Comparison of ENCODE assay signal across 8 cellular contexts in genomic region chr6:107116328-107116892, GRCh38. TPM values are rescaled to one million over a fixed set of nuclear protein-coding genes. Genes with fewer than 3 reads are reported as not detected.
A peak's percentile ranks its signal among the peaks of the same experiment; 100 is the strongest.
DNase-seq lines count a peak whose midpoint lies in the region; ATAC-seq and TF ChIP-seq lines count a peak whose summit lies in the region.

No MANE protein-coding gene starts in this region.

- H3K27ac ChIP-seq in CD4-positive, CD25-positive, alpha-beta regulatory T cell (ENCODE audit: insufficient read depth, low read length, poor library complexity, severe bottlenecking): no peak overlapping the region
- H3K27ac ChIP-seq in HEK293 (ENCODE audit: extremely low read depth, low read depth, low read length): peak overlapping the region; percentile 98

- CTCF ChIA-PET in HEK293 (lab: Yijun Ruan, JAX): interaction anchor here (0.5 to 1.5 kb wide), 8 partner anchors 8 to 746 kb away, joined by 3 to 5 read pairs (median 3); no protein-coding TSS in a partner anchor

- H3K4me1 ChIP-seq in CD4-positive, CD25-positive, alpha-beta regulatory T cell (ENCODE audit: control insufficient read depth, insufficient read depth, low read length, poor library complexity, severe bottlenecking): peaks cover 19% of the 10 kb centered on the region
- peaks cover 4% of the 10 kb centered on the region; the same call in 1 of the 2 replicates for H3K4me1 ChIP-seq in HEK293 (ENCODE audit: control insufficient read depth, insufficient read depth, low read length)

- H3K4me3 ChIP-seq in CD4-positive, CD25-positive, alpha-beta regulatory T cell (ENCODE audit: low read depth, low read length): peak overlapping the region; percentile 76
- H3K4me3 ChIP-seq in HEK293 (ENCODE audit: low read depth, low read length) (0 out of 2 replicates have a peak overlapping the region, but pooled peaks have one; percentile 74), skeletal muscle cell (ENCODE audit: low read depth, low read length) (peak overlapping the region; percentile 77)

- POLR2A ChIA-PET in HEK293 (lab: Yijun Ruan, JAX): interaction anchor here (0.7 to 1.9 kb wide), 5 partner anchors 10 to 343 kb away, joined by 3 to 10 read pairs (median 5); partner anchors contain the start of gene PDSS2

- peaks cover 22% of the 10 kb centered on the region for H3K27me3 Mint-ChIP-seq in CD4-positive, CD25-positive, alpha-beta regulatory T cell
- peaks cover 6% of the 10 kb centered on the region for H3K27me3 Mint-ChIP-seq in activated naive CD4-positive, alpha-beta T cell treated with anti-CD3 and anti-CD28 coated beads, Interleukin-2, amount 50 U/mL, for 24 hours

- H3K4me1 Mint-ChIP-seq in CD4-positive, CD25-positive, alpha-beta regulatory T cell: peaks cover 3 to 15% (median 8%) of the 10 kb centered on the region in 4 donors
- H3K4me1 Mint-ChIP-seq in activated naive CD4-positive, alpha-beta T cell treated with anti-CD3 and anti-CD28 coated beads, Interleukin-2, amount 50 U/mL, for 24 hours: peaks cover 20% of the 10 kb centered on the region

- peak in 2 of 3 donors; percentile 25 to 58 for DNase-seq in CD4-positive, CD25-positive, alpha-beta regulatory T cell
- DNase-seq in NCI-H748 treated with DMSO at 0.1 percent for 48 hours (lab: John Stamatoyannopoulos, UW) (peak; percentile 83), iPS DF 19.7 (ENCODE audit: low read depth, low spot score) (peak; percentile 96), skeletal muscle cell (ENCODE audit: low read depth) (no peak)

- TF ChIP-seq CTCF in HEK293 (tag by site-specific recombination; IDR thresholded peaks at IDR 0.05): no peak

- no peaks in the 10 kb centered on the region for H3K9me3 ChIP-seq in CD4-positive, CD25-positive, alpha-beta regulatory T cell (ENCODE audit: control insufficient read depth in 2 of 2, low read length in 2 of 2)
- H3K9me3 ChIP-seq in HEK293 (ENCODE audit: control insufficient read depth, insufficient read depth, low read depth, low read length): no peaks in the 10 kb centered on the region

- H3K9me3 Mint-ChIP-seq in CD4-positive, CD25-positive, alpha-beta regulatory T cell: no peaks in the 10 kb centered on the region
- no peaks in the 10 kb centered on the region for H3K9me3 Mint-ChIP-seq in activated naive CD4-positive, alpha-beta T cell treated with anti-CD3 and anti-CD28 coated beads, Interleukin-2, amount 50 U/mL, for 24 hours

- no peaks in the 10 kb centered on the region for H3K36me3 ChIP-seq in CD4-positive, CD25-positive, alpha-beta regulatory T cell (ENCODE audit: control insufficient read depth, insufficient read depth, low read length)
- H3K36me3 ChIP-seq in HEK293 (ENCODE audit: control insufficient read depth in 2 of 2, insufficient read depth in 1 of 2, low read length in 2 of 2): no peaks in the 10 kb centered on the region; a peak in 1 of 3 replicates

- H3K4me3 Mint-ChIP-seq in CD4-positive, CD25-positive, alpha-beta regulatory T cell: peak overlapping the region; percentile 86 to 95 (median 88)
- H3K4me3 Mint-ChIP-seq in activated naive CD4-positive, alpha-beta T cell treated with anti-CD3 and anti-CD28 coated beads, Interleukin-2, amount 50 U/mL, for 24 hours: peak overlapping the region; percentile 87

- peak overlapping the region in 2 of 3 donors; percentile 20 to 94 for H3K27ac Mint-ChIP-seq in CD4-positive, CD25-positive, alpha-beta regulatory T cell
- peak overlapping the region; percentile 76 for H3K27ac Mint-ChIP-seq in activated naive CD4-positive, alpha-beta T cell treated with anti-CD3 and anti-CD28 coated beads, Interleukin-2, amount 50 U/mL, for 24 hours

- peak in 1 of 2 donors; percentile 40 for ATAC-seq in CD4-positive, CD25-positive, alpha-beta regulatory T cell (ENCODE audit: low read depth in 2 of 2)
- no peak for ATAC-seq in HG03565 (IDR thresholded peaks at IDR 0.05; ENCODE audit: unreplicated experiment)
- ATAC-seq in GM18858 (IDR thresholded peaks at IDR 0.05; ENCODE audit: unreplicated experiment): no peak

- H3K36me3 Mint-ChIP-seq in CD4-positive, CD25-positive, alpha-beta regulatory T cell: no peaks in the 10 kb centered on the region
- no peaks in the 10 kb centered on the region for H3K36me3 Mint-ChIP-seq in activated naive CD4-positive, alpha-beta T cell treated with anti-CD3 and anti-CD28 coated beads, Interleukin-2, amount 50 U/mL, for 24 hours

- peaks cover 10% of the 10 kb centered on the region for H3K27me3 ChIP-seq in CD4-positive, CD25-positive, alpha-beta regulatory T cell (ENCODE audit: control insufficient read depth, insufficient read depth, low read length)

TF ChIP-seq in HEK293, 187 proteins besides CTCF, POLR2A, EP300 and RAD21 (continues in another document):
- no peak for TF ChIP-seq ZNF560 (tag by site-specific recombination; IDR thresholded peaks at IDR 0.05; ENCODE audit: borderline replicate concordance)
- TF ChIP-seq, protein P1, sequence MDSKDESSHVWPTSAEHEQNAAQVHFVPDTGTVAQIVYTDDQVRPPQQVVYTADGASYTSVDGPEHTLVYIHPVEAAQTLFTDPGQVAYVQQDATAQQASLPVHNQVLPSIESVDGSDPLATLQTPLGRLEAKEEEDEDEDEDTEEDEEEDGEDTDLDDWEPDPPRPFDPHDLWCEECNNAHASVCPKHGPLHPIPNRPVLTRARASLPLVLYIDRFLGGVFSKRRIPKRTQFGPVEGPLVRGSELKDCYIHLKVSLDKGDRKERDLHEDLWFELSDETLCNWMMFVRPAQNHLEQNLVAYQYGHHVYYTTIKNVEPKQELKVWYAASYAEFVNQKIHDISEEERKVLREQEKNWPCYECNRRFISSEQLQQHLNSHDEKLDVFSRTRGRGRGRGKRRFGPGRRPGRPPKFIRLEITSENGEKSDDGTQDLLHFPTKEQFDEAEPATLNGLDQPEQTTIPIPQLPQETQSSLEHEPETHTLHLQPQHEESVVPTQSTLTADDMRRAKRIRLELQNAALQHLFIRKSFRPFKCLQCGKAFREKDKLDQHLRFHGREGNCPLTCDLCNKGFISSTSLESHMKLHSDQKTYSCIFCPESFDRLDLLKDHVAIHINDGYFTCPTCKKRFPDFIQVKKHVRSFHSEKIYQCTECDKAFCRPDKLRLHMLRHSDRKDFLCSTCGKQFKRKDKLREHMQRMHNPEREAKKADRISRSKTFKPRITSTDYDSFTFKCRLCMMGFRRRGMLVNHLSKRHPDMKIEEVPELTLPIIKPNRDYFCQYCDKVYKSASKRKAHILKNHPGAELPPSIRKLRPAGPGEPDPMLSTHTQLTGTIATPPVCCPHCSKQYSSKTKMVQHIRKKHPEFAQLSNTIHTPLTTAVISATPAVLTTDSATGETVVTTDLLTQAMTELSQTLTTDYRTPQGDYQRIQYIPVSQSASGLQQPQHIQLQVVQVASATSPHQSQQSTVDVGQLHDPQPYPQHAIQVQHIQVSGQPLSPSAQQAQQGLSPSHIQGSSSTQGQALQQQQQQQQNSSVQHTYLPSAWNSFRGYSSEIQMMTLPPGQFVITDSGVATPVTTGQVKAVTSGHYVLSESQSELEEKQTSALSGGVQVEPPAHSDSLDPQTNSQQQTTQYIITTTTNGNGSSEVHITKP (tag by site-specific recombination; IDR thresholded peaks at IDR 0.05): peak; percentile 71
- no peak for TF ChIP-seq ZFP41 (tag by site-specific recombination; IDR thresholded peaks at IDR 0.05; ENCODE audit: borderline replicate concordance)
- TF ChIP-seq, protein P2, sequence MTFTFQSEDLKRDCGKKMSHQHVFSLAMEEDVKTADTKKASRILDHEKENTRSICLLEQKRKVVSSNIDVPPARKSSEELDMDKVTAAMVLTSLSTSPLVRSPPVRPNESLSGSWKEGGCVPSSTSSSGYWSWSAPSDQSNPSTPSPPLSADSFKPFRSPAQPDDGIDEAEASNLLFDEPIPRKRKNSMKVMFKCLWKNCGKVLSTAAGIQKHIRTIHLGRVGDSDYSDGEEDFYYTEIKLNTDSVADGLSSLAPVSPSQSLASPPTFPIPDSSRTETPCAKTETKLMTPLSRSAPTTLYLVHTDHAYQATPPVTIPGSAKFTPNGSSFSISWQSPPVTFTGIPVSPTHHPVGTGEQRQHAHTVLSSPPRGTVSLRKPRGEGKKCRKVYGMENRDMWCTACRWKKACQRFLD (tag by site-specific recombination; IDR thresholded peaks at IDR 0.05): no peak
- TF ChIP-seq ZNF112 (tag by site-specific recombination; IDR thresholded peaks at IDR 0.05): no peak
- TF ChIP-seq KLF10 (tag by site-specific recombination; IDR thresholded peaks at IDR 0.05): no peak
- TF ChIP-seq ZBTB8A (tag by site-specific recombination; IDR thresholded peaks at IDR 0.05): peak; percentile 35
- TF ChIP-seq SCRT2 (tag by site-specific recombination; IDR thresholded peaks at IDR 0.05): no peak
- TF ChIP-seq ZNF558 (tag by site-specific recombination; IDR thresholded peaks at IDR 0.05): no peak
- TF ChIP-seq ZBTB20 (tag by site-specific recombination; IDR thresholded peaks at IDR 0.05): peak; percentile 65; the same call in 1 of the 2 replicates
- no peak for TF ChIP-seq ZNF830 (tag by site-specific recombination; IDR thresholded peaks at IDR 0.05; ENCODE audit: low read depth)
- TF ChIP-seq, protein P3, sequence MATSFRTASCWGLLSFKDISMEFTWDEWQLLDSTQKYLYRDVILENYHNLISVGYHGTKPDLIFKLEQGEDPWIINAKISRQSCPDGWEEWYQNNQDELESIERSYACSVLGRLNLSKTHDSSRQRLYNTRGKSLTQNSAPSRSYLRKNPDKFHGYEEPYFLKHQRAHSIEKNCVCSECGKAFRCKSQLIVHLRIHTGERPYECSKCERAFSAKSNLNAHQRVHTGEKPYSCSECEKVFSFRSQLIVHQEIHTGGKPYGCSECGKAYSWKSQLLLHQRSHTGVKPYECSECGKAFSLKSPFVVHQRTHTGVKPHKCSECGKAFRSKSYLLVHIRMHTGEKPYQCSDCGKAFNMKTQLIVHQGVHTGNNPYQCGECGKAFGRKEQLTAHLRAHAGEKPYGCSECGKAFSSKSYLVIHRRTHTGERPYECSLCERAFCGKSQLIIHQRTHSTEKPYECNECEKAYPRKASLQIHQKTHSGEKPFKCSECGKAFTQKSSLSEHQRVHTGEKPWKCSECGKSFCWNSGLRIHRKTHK (tag by site-specific recombination; IDR thresholded peaks at IDR 0.05): no peak
- no peak for TF ChIP-seq ZFP69B (tag by site-specific recombination; IDR thresholded peaks at IDR 0.05)
- peak; percentile 85 for TF ChIP-seq ZNF335 (tag by site-specific recombination; conservative IDR thresholded peaks at IDR 0.05)
- no peak for TF ChIP-seq ZXDB (tag by site-specific recombination; IDR thresholded peaks at IDR 0.05)

RNA-seq across cellular contexts. Expression of gene BEND3, which starts 1.1 kb away (rescaled TPM):
- total RNA-seq in CD4-positive, CD25-positive, alpha-beta regulatory T cell: 0.89 TPM
- under 1 TPM; 0.05 to 0.34 (median 0.18) TPM for polyA plus RNA-seq in CD4-positive, CD25-positive, alpha-beta regulatory T cell
